ENCODE assay signal across 29 cellular contexts in the genomic region with DNA sequence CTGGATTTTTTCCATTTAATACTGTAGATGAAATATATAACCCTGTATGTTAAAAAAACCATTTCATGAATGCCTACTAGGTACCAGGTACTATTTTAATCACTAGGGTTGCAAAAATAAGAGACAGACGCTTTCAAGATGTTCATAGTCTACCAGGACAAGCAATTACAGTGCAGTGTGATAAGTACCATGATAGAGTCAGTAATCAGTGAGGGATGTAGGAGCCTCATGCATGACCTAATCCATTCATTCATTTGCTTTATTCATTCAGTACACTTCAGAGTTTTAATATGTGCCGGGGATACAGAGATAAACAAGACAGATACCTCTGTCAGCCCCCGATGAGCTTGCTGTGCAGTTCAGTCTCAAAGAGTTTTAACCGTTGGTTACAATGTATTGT.
"Had no signal": no experiment of that assay in that cellular context is flagged by ENCODE, and none has a peak within 500 bp of the region (broad histone marks: within the 10 kb centered on the region; RNA-seq: fewer than 3 reads in every experiment).

No MANE protein-coding gene starts in this region.

- H3K27me3 ChIP-seq: esophagus muscularis mucosa, gastroesophageal sphincter, hepatocyte, ovary, upper lobe of right lung, uterus had no signal

- H2AFZ ChIP-seq: hepatocyte had no signal

- H3K36me3 ChIP-seq: colonic mucosa, esophagus muscularis mucosa, gastroesophageal sphincter, heart left ventricle, ovary, suprapubic skin, transverse colon, upper lobe of right lung, uterus had no signal

- H3K9me3 ChIP-seq: colonic mucosa, esophagus muscularis mucosa, gastroesophageal sphincter, heart left ventricle, mucosa of descending colon, ovary, psoas muscle, suprapubic skin, transverse colon, upper lobe of right lung, uterus had no signal

- ATAC-seq: foreskin keratinocyte; gastroesophageal sphincter; heart left ventricle; left lobe of liver; mucosa of descending colon; natural killer cell treated with Interleukin-12 subunit alpha and Interleukin-12 subunit beta and Interleukin-15 and Interleukin-18, amount 100 ng/mL, for 72 hours; psoas muscle; right cardiac atrium; stimulated activated naive CD8-positive, alpha-beta T cell treated with anti-CD3 and anti-CD28 coated beads, Interleukin-15, amount 100 ng/mL, for 72 hours; upper lobe of right lung had no signal

- H3K27ac ChIP-seq: colonic mucosa, esophagus muscularis mucosa, foreskin keratinocyte, heart left ventricle, ovary, psoas muscle, suprapubic skin, transverse colon, uterus had no signal

- H3K4me3 ChIP-seq: colonic mucosa, esophagus muscularis mucosa, gastroesophageal sphincter, heart left ventricle, hepatocyte, lung, mucosa of descending colon, ovary, psoas muscle, suprapubic skin, transverse colon, upper lobe of right lung, uterus had no signal

- DNase-seq: colonic mucosa; effector memory CD4-positive, alpha-beta T cell; foreskin keratinocyte; heart left ventricle; kidney; mesenchymal stem cell; mucosa of descending colon; naive B cell; nucleus accumbens; ovary; posterior cingulate gyrus; right cardiac atrium; small intestine; stimulated activated CD4-positive, alpha-beta T cell treated with anti-CD3 and anti-CD28 coated beads, Interleukin-1b, Interleukin-23, amount 100 ng/mL, for 48 hours; stimulated activated CD4-positive, alpha-beta T cell treated with anti-CD3 and anti-CD28 coated beads, Interleukin-4, amount 100 ng/mL, for 1 hour; stimulated activated CD8-positive, alpha-beta memory T cell treated with anti-CD3 and anti-CD28 coated beads, Interleukin-4, amount 100 ng/mL, for 48 hours; stimulated activated naive CD4-positive, alpha-beta T cell; stimulated activated naive CD8-positive, alpha-beta T cell treated with anti-CD3 and anti-CD28 coated beads, Interleukin-15, amount 100 ng/mL, for 72 hours; transverse colon; upper lobe of right lung; uterus had no signal
